Comparison of ENCODE assay signal across 21 cellular contexts in the genomic region with DNA sequence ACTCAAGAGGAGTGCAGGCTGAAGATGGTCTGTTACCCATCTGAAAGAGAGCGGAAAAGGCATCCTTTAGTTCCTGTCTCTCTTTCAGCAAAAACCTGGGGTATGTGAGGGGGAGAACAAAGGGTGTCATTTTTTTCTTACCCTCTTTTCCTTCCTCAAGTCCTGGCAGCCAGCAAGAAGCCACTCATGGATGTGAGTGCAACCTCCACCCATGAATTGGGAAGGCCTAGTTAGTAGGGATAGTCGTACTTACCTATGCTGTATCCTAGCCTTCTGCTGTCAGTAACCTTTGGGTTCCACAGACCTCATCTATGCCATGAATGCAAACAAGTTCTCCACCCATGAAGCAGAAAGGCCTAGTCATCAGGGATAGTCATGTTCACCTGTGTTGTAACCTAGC.
DNase-seq lines count a peak whose midpoint lies in the region; TF ChIP-seq lines count a peak whose summit lies in the region.
"Had no signal": no experiment of that assay in that cellular context is flagged by ENCODE, and none has a peak within 500 bp of the region (broad histone marks: within the 10 kb centered on the region; RNA-seq: fewer than 3 reads in every experiment).

No MANE protein-coding gene starts in this region.

- H3K9ac ChIP-seq in endodermal cell (ENCODE audit: extremely low read depth, low read length, poor library complexity, severe bottlenecking) (no peak overlapping the region), mesendoderm (ENCODE audit: low read length) (no peak overlapping the region)
- H3K9ac ChIP-seq: BLaER1 had no signal

- WGBS in endodermal cell (ENCODE audit: insufficient coverage in 1 of 2, insufficient read length in 1 of 2), 2 experiments, result 80 to 91% methylated on average over 1 to 2 of the region's 2 CpGs
- WGBS in mesendoderm (ENCODE audit: extremely low coverage, insufficient coverage, low lambda C conversion rate), result no CpG with 5 or more reads among the region's 2 CpGs

- no peak overlapping the region for H2AK5ac ChIP-seq in mesendoderm (ENCODE audit: low read length)

- no TSS peak for BruUV-seq in Calu3 (replicated peaks; lab: Mats Ljungman, UMichigan)

- no peak overlapping the region for H3K27ac Mint-ChIP-seq in endodermal cell
- no peak overlapping the region for H3K27ac Mint-ChIP-seq in Calu3 (ENCODE audit: unreplicated experiment)
- H3K27ac Mint-ChIP-seq: CD4-positive, alpha-beta T cell; HFFc6 had no signal

- H3K27me3 Mint-ChIP-seq in endodermal cell (ENCODE audit: insufficient read depth) (no peaks in the 10 kb centered on the region), Calu3 (ENCODE audit: unreplicated experiment) (no peaks in the 10 kb centered on the region)
- H3K27me3 Mint-ChIP-seq: CD4-positive, alpha-beta T cell had no signal

- H3K4me1 Mint-ChIP-seq in endodermal cell (peaks cover 2% of the 10 kb centered on the region), Calu3 (ENCODE audit: low read depth, unreplicated experiment) (no peaks in the 10 kb centered on the region)

- H3K27me3 ChIP-seq in endodermal cell (ENCODE audit: control insufficient read depth, insufficient read depth, low read length, poor library complexity, severe bottlenecking) (no peaks in the 10 kb centered on the region), mesendoderm (ENCODE audit: insufficient read depth, low read length, poor library complexity) (no peaks in the 10 kb centered on the region)
- H3K27me3 ChIP-seq: BLaER1, Peyer's patch, SJSA1 had no signal

- H3K4me1 ChIP-seq in endodermal cell (ENCODE audit: control insufficient read depth, insufficient read depth, low read length) (peaks cover 2% of the 10 kb centered on the region), mesendoderm (ENCODE audit: control insufficient read depth, low read depth, low read length) (no peaks in the 10 kb centered on the region)
- H3K4me1 ChIP-seq: BLaER1, Peyer's patch, SJSA1 had no signal

- no peak overlapping the region for H2BK5ac ChIP-seq in mesendoderm (ENCODE audit: low read length)

- no peak overlapping the region for H3K4ac ChIP-seq in mesendoderm (ENCODE audit: low read depth, low read length)

- H3K9me3 ChIP-seq in endodermal cell (ENCODE audit: control insufficient read depth, low read length), result peaks cover 67% of the 10 kb centered on the region

- intact Hi-C loops in Calu3 (cut with micrococcal nuclease; ENCODE audit: unreplicated experiment), result no loop called here

- DNase-seq in NB4 (ENCODE audit: low read depth), result peak; percentile 3
- peak; percentile 4 for DNase-seq in amniotic epithelial cell (ENCODE audit: low read depth)
- DNase-seq in endodermal cell, result no peak
- peak; percentile 38 for DNase-seq in mesendoderm
- DNase-seq in NCI-H524 (lab: John Stamatoyannopoulos, UW), result no peak
- DNase-seq in Calu3, result no peak
- no peak for DNase-seq in NCI-H345 treated with DMSO at 0.1 percent for 48 hours (lab: John Stamatoyannopoulos, UW; ENCODE audit: unreplicated experiment)
- DNase-seq: CD4-positive, alpha-beta T cell; COR-L47; DMS 273 treated with DMSO at 0.1 percent for 48 hours; HFFc6; MM.1S; NCI-H1092; NCI-H1436; NCI-H187 treated with DMSO at 0.1 percent for 48 hours; NCI-H2227 treated with DMSO at 0.1 percent for 48 hours; NCI-H510A treated with DMSO at 0.1 percent for 48 hours; NCI-H82; Peyer's patch had no signal

- H3K56ac ChIP-seq in mesendoderm (ENCODE audit: low read length), result no peak overlapping the region

- no peak overlapping the region for H4K8ac ChIP-seq in mesendoderm (ENCODE audit: low read depth, low read length)

- CTCF ChIA-PET in Calu3 (lab: Charles Lee), result no interaction called here

- H3K4me3 Mint-ChIP-seq in endodermal cell (no peak overlapping the region), Calu3 (ENCODE audit: low read depth, unreplicated experiment) (no peak overlapping the region)
- H3K4me3 Mint-ChIP-seq: CD4-positive, alpha-beta T cell; HFFc6 had no signal

- H3K18ac ChIP-seq in mesendoderm (ENCODE audit: low read length), result no peak overlapping the region

- no peak overlapping the region for H4K5ac ChIP-seq in mesendoderm (ENCODE audit: low read length)

- H2BK15ac ChIP-seq in mesendoderm (replicated peaks; ENCODE audit: low read depth), result no peak overlapping the region

- H3K79me2 ChIP-seq in mesendoderm (ENCODE audit: control insufficient read depth, insufficient read depth, low read length), result no peaks in the 10 kb centered on the region

- TF ChIP-seq CTCF in NB4 (IDR thresholded peaks at IDR 0.05; ENCODE audit: low read depth, low read length), result no peak
- TF ChIP-seq CTCF in endodermal cell (conservative IDR thresholded peaks at IDR 0.05), result no peak
- TF ChIP-seq CTCF in Calu3 (IDR thresholded peaks at IDR 0.05; ENCODE audit: unreplicated experiment), result no peak

- H3K9me3 Mint-ChIP-seq in endodermal cell (peaks cover 72% of the 10 kb centered on the region), Calu3 (ENCODE audit: low read depth, unreplicated experiment) (peaks cover 12% of the 10 kb centered on the region)

- H3K4me3 ChIP-seq in NB4 (ENCODE audit: low read depth, low read length) (no peak overlapping the region), endodermal cell (ENCODE audit: low read length) (peak overlapping the region; percentile 16), mesendoderm (ENCODE audit: low read length) (peak overlapping the region; percentile 11)
- H3K4me3 ChIP-seq: BLaER1, Peyer's patch, SJSA1 had no signal

- no peak overlapping the region for H3K23ac ChIP-seq in mesendoderm (ENCODE audit: low read length)

- peaks cover 11% of the 10 kb centered on the region for H3K36me3 Mint-ChIP-seq in endodermal cell (ENCODE audit: low read depth)
- no peaks in the 10 kb centered on the region for H3K36me3 Mint-ChIP-seq in Calu3 (ENCODE audit: insufficient read depth, unreplicated experiment)

- H2BK120ac ChIP-seq in mesendoderm (ENCODE audit: low read depth, low read length), result no peak overlapping the region

- H3K27ac ChIP-seq in endodermal cell (ENCODE audit: low read depth, low read length) (no peak overlapping the region), mesendoderm (ENCODE audit: low read depth, low read length) (no peak overlapping the region)
- H3K27ac ChIP-seq: BLaER1, Peyer's patch, SJSA1 had no signal

- no peak overlapping the region for H3K4me2 ChIP-seq in mesendoderm (ENCODE audit: low read length)
- H3K4me2 ChIP-seq: BLaER1 had no signal

- TF ChIP-seq POLR2A in NB4 (IDR thresholded peaks at IDR 0.05; ENCODE audit: extremely low read depth, insufficient read length), result no peak

- H3K36me3 ChIP-seq in endodermal cell (ENCODE audit: control insufficient read depth, insufficient read depth, low read length), result no peaks in the 10 kb centered on the region
- no peaks in the 10 kb centered on the region for H3K36me3 ChIP-seq in mesendoderm (ENCODE audit: control insufficient read depth, insufficient read depth, low read length)
- H3K36me3 ChIP-seq: BLaER1, Peyer's patch, SJSA1 had no signal

- H3K79me1 ChIP-seq in mesendoderm (ENCODE audit: low read length), result no peaks in the 10 kb centered on the region

Comparison
In these comparisons a context has a peak if more than half of its experiments do, and no peak if none do; other contexts are left out.
1. DNase-seq: peak in NB4 (single experiment), amniotic epithelial cell (single experiment) and mesendoderm (single experiment); none in endodermal cell (single experiment), NCI-H524 (0 of 2), Calu3 (single experiment) and NCI-H345 treated with DMSO at 0.1 percent for 48 hours (single experiment).